ENCODE assay signal across 9 cellular contexts in the genomic region with DNA sequence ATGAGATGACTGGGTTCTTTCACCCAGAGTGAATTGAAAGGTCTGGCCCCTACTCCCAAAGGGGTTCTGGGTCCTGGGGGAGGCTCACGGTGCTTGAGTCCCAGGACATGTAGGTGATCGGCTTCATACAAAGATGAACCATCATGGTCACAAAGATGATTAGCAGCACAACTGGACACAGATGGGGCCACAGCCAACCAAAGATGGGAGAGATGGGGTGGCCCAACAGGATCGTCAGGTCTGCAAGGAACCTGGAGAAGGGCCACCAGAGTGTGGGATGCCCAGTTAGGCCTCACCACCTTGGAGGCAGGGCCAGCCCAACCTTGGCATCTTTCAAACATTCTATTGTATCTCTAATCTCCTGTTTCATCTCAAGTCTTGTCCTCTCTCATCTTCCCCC. TPM values are rescaled to one million over a fixed set of nuclear protein-coding genes. Genes with fewer than 3 reads are reported as not detected.
"Had no signal": no experiment of that assay in that cellular context is flagged by ENCODE, and none has a peak within 500 bp of the region (broad histone marks: within the 10 kb centered on the region; RNA-seq: fewer than 3 reads in every experiment).

No MANE protein-coding gene starts in this region.

- ATAC-seq: GM12878 had no signal

- FAIRE-seq: G401.6, GM12878, GM12891, GM12892, GM18507, GM19239 had no signal

- H3K4me3 ChIP-seq: GM12878 had no signal

- DNase-seq: GDM1, GF-D8 had no signal

RNA-seq across cellular contexts. Expression of a gene that starts 34.5 kb away (rescaled TPM):
- total RNA-seq: G401 had no signal

RNA-seq across cellular contexts. Expression of a gene that starts 44.7 kb away (rescaled TPM):
- total RNA-seq: G401 had no signal
